20 cellular contexts compared by ENCODE assay signal in genomic region chr4:158302076-158302866, GRCh38.
A peak's percentile ranks its signal among the peaks of the same experiment; 100 is the strongest.
DNase-seq lines count a peak whose midpoint lies in the region; ATAC-seq and TF ChIP-seq lines count a peak whose summit lies in the region.
"Had no signal": no experiment of that assay in that cellular context is flagged by ENCODE, and none has a peak within 500 bp of the region (broad histone marks: within the 10 kb centered on the region; RNA-seq: fewer than 3 reads in every experiment).

No MANE protein-coding gene starts in this region.

- no peaks in the 10 kb centered on the region for H3K9me3 ChIP-seq in smooth muscle cell (replicated peaks; ENCODE audit: low read depth)
- H3K9me3 ChIP-seq: gastroesophageal sphincter, uterus had no signal

- H2AFZ ChIP-seq in smooth muscle cell (ENCODE audit: low read depth): no peak overlapping the region

- peak overlapping the region; percentile 65 for H3K27ac ChIP-seq in smooth muscle cell (ENCODE audit: low read depth)
- H3K27ac ChIP-seq: dorsolateral prefrontal cortex, gastroesophageal sphincter had no signal

- no peak for TF ChIP-seq CTCF in smooth muscle cell (IDR thresholded peaks at IDR 0.05; ENCODE audit: borderline replicate concordance, insufficient read depth, poor library complexity, severe bottlenecking)

- no peaks in the 10 kb centered on the region for H3F3A ChIP-seq in smooth muscle cell (ENCODE audit: low read depth)

- DNase-seq in GM04503 (ENCODE audit: low read depth) (peak; percentile 81), amniotic epithelial cell (ENCODE audit: low read depth) (peak; percentile 55), fibroblast of peridontal ligament (ENCODE audit: extremely low read depth) (peak; percentile 88), smooth muscle cell (lab: John Stamatoyannopoulos, UW; ENCODE audit: unreplicated experiment) (no peak), NCI-H128 (lab: John Stamatoyannopoulos, UW; ENCODE audit: unreplicated experiment) (no peak), KBM-7 (no peak), SKM-1 (lab: John Stamatoyannopoulos, UW; ENCODE audit: unreplicated experiment) (no peak)
- DNase-seq: activated CD8-positive, alpha-beta memory T cell treated with anti-CD3 and anti-CD28 coated beads for 24 hours; activated effector memory CD4-positive, alpha-beta T cell treated with anti-CD3 and anti-CD28 coated beads, Interleukin-2, amount 50 U/mL, for 16 hours; anterior cingulate cortex; CD4-positive, alpha-beta memory T cell; dorsolateral prefrontal cortex; mesenchymal stem cell; NCI-H187 treated with DMSO at 0.1 percent for 48 hours; NCI-H526; small intestine; stimulated activated naive CD8-positive, alpha-beta T cell treated with anti-CD3 and anti-CD28 coated beads, Interleukin-15, Interleukin-2, amounts not matched to agents 100 U/mL and 50 U/mL, for 24 hours; uterus had no signal

- no peak overlapping the region for H3K9ac ChIP-seq in smooth muscle cell (ENCODE audit: low read depth)

- WGBS in smooth muscle cell (ENCODE audit: low lambda C conversion rate): 57% methylated on average over 2 of the region's 2 CpGs

- H3K36me3 ChIP-seq in smooth muscle cell (ENCODE audit: low read depth): no peaks in the 10 kb centered on the region
- H3K36me3 ChIP-seq: gastroesophageal sphincter, uterus had no signal

- no peaks in the 10 kb centered on the region for H3K79me2 ChIP-seq in smooth muscle cell (ENCODE audit: low read depth)

- H3K27me3 ChIP-seq in smooth muscle cell (ENCODE audit: low read depth): no peaks in the 10 kb centered on the region
- H3K27me3 ChIP-seq: dorsolateral prefrontal cortex, gastroesophageal sphincter, uterus had no signal

- in situ Hi-C loops in KBM-7 (cut with MboI; ENCODE audit: low pct_unique_long_range_greater_than_20kb, low sequenced_read_pairs): no loop called here

- H3K4me1 ChIP-seq in smooth muscle cell (ENCODE audit: low read depth): no peaks in the 10 kb centered on the region
- H3K4me1 ChIP-seq: gastroesophageal sphincter, uterus had no signal

- no peak overlapping the region for H3K4me3 ChIP-seq in smooth muscle cell
- H3K4me3 ChIP-seq: dorsolateral prefrontal cortex, gastroesophageal sphincter, uterus had no signal

- H4K20me1 ChIP-seq in smooth muscle cell (ENCODE audit: low read depth): no peaks in the 10 kb centered on the region

- ATAC-seq in GM21576 (IDR thresholded peaks at IDR 0.05; ENCODE audit: unreplicated experiment): no peak
- ATAC-seq: gastroesophageal sphincter; stimulated activated naive CD8-positive, alpha-beta T cell treated with anti-CD3 and anti-CD28 coated beads, Interleukin-15, Interleukin-2, amounts not matched to agents 100 U/mL and 50 U/mL, for 24 hours had no signal

- no peak overlapping the region for H3K4me2 ChIP-seq in smooth muscle cell

Comparison
In these comparisons a context has a peak if more than half of its experiments do, and no peak if none do; other contexts are left out.
1. DNase-seq: peak in GM04503 (single experiment), amniotic epithelial cell (single experiment) and fibroblast of peridontal ligament (single experiment); none in smooth muscle cell (single experiment), NCI-H128 (single experiment), KBM-7 (single experiment) and SKM-1 (single experiment).